8 cellular contexts compared by ENCODE assay signal in the genomic region with DNA sequence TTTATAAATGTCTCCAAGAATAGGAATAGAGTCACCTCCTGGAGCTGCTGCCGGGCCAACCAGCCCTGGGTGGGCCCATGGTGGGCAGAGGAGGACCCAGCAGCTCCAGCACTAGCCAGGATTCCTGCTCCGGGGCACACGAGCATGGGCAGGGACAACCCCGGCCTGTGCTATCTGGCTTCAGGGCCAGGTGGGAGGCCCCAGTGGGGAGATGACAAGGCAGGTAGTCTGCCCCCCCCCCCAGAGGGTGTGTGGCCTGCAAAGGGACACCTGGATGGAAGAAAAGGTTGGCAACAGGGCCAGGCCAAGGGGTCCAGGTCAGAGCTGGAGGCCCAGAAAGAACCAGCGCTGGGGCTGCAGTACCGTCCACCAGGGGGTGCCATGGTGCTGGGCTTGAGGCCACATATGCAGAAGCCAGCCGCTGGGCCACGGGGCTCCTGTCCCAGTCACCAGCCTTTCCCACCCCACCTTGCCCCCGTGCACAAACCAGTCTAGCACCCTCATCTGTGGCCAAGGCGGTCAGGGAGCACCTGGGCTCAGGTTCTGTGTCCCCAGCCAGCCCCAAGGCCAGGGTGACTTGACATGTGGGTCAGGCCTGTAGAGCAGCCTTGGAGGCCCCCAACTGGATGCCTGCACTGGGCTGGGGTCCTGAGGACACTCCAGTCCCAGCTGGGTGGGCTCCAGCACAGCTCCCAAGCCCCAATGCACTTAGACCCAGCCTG. TPM values are rescaled to one million over a fixed set of nuclear protein-coding genes. Genes with fewer than 3 reads are reported as not detected.
DNase-seq lines count a peak whose midpoint lies in the region; ATAC-seq, FAIRE-seq and TF ChIP-seq lines count a peak whose summit lies in the region.

No MANE protein-coding gene starts in this region.

- 0% methylated on average over 5 of the region's 10 CpGs for WGBS in A549 (ENCODE audit: missing lambda C conversion rate)
- WGBS in endodermal cell (ENCODE audit: insufficient coverage in 1 of 2, insufficient read length in 1 of 2), 2 experiments = 10 to 42% methylated on average over 6 to 10 of the region's 10 CpGs

- DNase-seq in A549 (ENCODE audit: low read depth in 1 of 2, low spot score in 1 of 2) = peak; percentile 58 to 62
- peak; percentile 86 for DNase-seq in GM19239 (ENCODE audit: insufficient read length, low spot score)
- peak; percentile 10 for DNase-seq in NCI-H774 (lab: John Stamatoyannopoulos, UW)
- peak; percentile 58 for DNase-seq in activated CD8-positive, alpha-beta memory T cell treated with anti-CD3 and anti-CD28 coated beads, Interleukin-2, amount 50 U/mL, for 24 hours (ENCODE audit: extremely low read depth)
- peak; percentile 97 for DNase-seq in endodermal cell
- peak; percentile 83 to 84 for DNase-seq in stimulated activated CD8-positive, alpha-beta memory T cell treated with anti-CD3 and anti-CD28 coated beads, Interleukin-2, amount 100 ng/mL, for 48 hours (ENCODE audit: low read depth in 2 of 2)

- no peak overlapping the region for H3K4me3 Mint-ChIP-seq in endodermal cell

- no peak for TF ChIP-seq EP300 in A549 (IDR thresholded peaks at IDR 0.05)

- no peaks in the 10 kb centered on the region for H3K27me3 ChIP-seq in endodermal cell (ENCODE audit: control insufficient read depth, insufficient read depth, low read length, poor library complexity, severe bottlenecking)
- H3K27me3 ChIP-seq in mononuclear cell (ENCODE audit: insufficient read depth, low read length) = no peaks in the 10 kb centered on the region

- FAIRE-seq in A549 (lab: Jason Lieb, UNC) = no peak
- FAIRE-seq in GM19239 (lab: Jason Lieb, UNC) = peak; percentile 77

- POLR2A ChIA-PET in A549 (lab: Yijun Ruan, JAX) = interaction anchor here (1.3 kb wide), 1 partner anchor 73 kb away, joined by 7 read pairs; no protein-coding TSS in a partner anchor

- no peak for TF ChIP-seq POLR2A in A549 (IDR thresholded peaks at IDR 0.05; ENCODE audit: low read length)

- H3K4me1 Mint-ChIP-seq in endodermal cell = no peaks in the 10 kb centered on the region

- H3K9me3 Mint-ChIP-seq in endodermal cell = no peaks in the 10 kb centered on the region

- no peak overlapping the region for H3K9ac ChIP-seq in endodermal cell (ENCODE audit: extremely low read depth, low read length, poor library complexity, severe bottlenecking)

- no peak overlapping the region for H3K27ac Mint-ChIP-seq in endodermal cell

- TF ChIP-seq CTCF in A549 (IDR thresholded peaks at IDR 0.05) (peak; percentile 81), endodermal cell (conservative IDR thresholded peaks at IDR 0.05) (peak; percentile 93)

- CTCF ChIA-PET in A549 (lab: Yijun Ruan, JAX) = interaction anchor here (0.6 to 30.6 kb wide), 66 partner anchors 8 to 716 kb away, joined by 3 to 903 read pairs (median 4); partner anchors contain the start of gene TSSC4

- H3K27ac ChIP-seq in A549 (no peak overlapping the region), endodermal cell (ENCODE audit: low read depth, low read length) (no peak overlapping the region)

- H3K36me3 Mint-ChIP-seq in endodermal cell (ENCODE audit: low read depth) = no peaks in the 10 kb centered on the region

- H3K4me1 ChIP-seq in A549 (no peaks in the 10 kb centered on the region), endodermal cell (ENCODE audit: control insufficient read depth, insufficient read depth, low read length) (no peaks in the 10 kb centered on the region), mononuclear cell (ENCODE audit: insufficient read depth, low read length) (peaks cover 59% of the 10 kb centered on the region)

- no peak overlapping the region for H3K4me2 ChIP-seq in A549

- H3K9me3 ChIP-seq in A549 = no peaks in the 10 kb centered on the region
- H3K9me3 ChIP-seq in endodermal cell (ENCODE audit: control insufficient read depth, low read length) = no peaks in the 10 kb centered on the region
- H3K9me3 ChIP-seq in mononuclear cell (ENCODE audit: low read depth, low read length) = no peaks in the 10 kb centered on the region

- TF ChIP-seq RAD21 in A549 (conservative IDR thresholded peaks at IDR 0.05 in 1 of 2, IDR thresholded peaks at IDR 0.05 in 1 of 2) = peak; percentile 92 to 93

- ATAC-seq in A549 (peak; percentile 77 to 92), GM18868 (IDR thresholded peaks at IDR 0.05; ENCODE audit: unreplicated experiment) (no peak)

- H3K27me3 Mint-ChIP-seq in endodermal cell (ENCODE audit: insufficient read depth) = no peaks in the 10 kb centered on the region

- H3K4me3 ChIP-seq in A549 = no peak overlapping the region
- H3K4me3 ChIP-seq in endodermal cell (ENCODE audit: low read length) = no peak overlapping the region
- peak overlapping the region; percentile 13 for H3K4me3 ChIP-seq in mononuclear cell (ENCODE audit: low read length)

- no peaks in the 10 kb centered on the region for H3K36me3 ChIP-seq in endodermal cell (ENCODE audit: control insufficient read depth, insufficient read depth, low read length)

TF ChIP-seq in A549, 52 proteins besides CTCF, POLR2A, EP300 and RAD21:
- TF ChIP-seq SMC3 (IDR thresholded peaks at IDR 0.05) (peak; percentile 97), CHD2 (IDR thresholded peaks at IDR 0.05; ENCODE audit: low read length, partially characterized antibody) (no peak), EHMT2 (IDR thresholded peaks at IDR 0.05; ENCODE audit: low read depth) (no peak), HEYL (CRISPR knock-in tag; IDR thresholded peaks at IDR 0.05) (no peak), ESRRA (IDR thresholded peaks at IDR 0.05; ENCODE audit: borderline replicate concordance, low read length) (no peak)

RNA-seq across cellular contexts. Expression of gene TSPAN32, which starts 3.5 kb away (rescaled TPM):
- polyA plus RNA-seq in A549 (2011; rRNA removed) (not detected in 2 replicates), A549 (2017; fragmentation: RNase III; extraction: RNeasy Plus Mini Kit Qiagen cat#74134 plus additional on column Dnase treatment) (not detected in 3 replicates)
- polyA plus RNA-seq in A549 (2012; cell fraction: cytosol; rRNA removed) = not detected in 2 replicates
- polyA plus RNA-seq in A549 (2012; cell fraction: nucleus; rRNA removed) = not detected in 2 replicates
- not detected in 2 replicates for polyA minus RNA-seq in A549 (2011; rRNA and poly(A)+ RNA removed)
- total RNA-seq in endodermal cell (not detected), mononuclear cell (21.6 TPM)
- polyA plus RNA-seq in endodermal cell (2013, experiment 1 of 2) = not detected
- 0.70 TPM for polyA plus RNA-seq in endodermal cell (2013, experiment 2 of 2)

RNA-seq across cellular contexts. Expression of gene C11orf21, which starts 3.6 kb away (rescaled TPM):
- polyA plus RNA-seq in A549 (2011; rRNA removed) (not detected in 2 replicates), A549 (2017; fragmentation: RNase III; extraction: RNeasy Plus Mini Kit Qiagen cat#74134 plus additional on column Dnase treatment) (not detected in 3 replicates)
- not detected in 2 replicates for polyA plus RNA-seq in A549 (2012; cell fraction: cytosol; rRNA removed)
- polyA plus RNA-seq in A549 (2012; cell fraction: nucleus; rRNA removed) = not detected in 2 replicates
- not detected in 2 replicates for polyA minus RNA-seq in A549 (2011; rRNA and poly(A)+ RNA removed)
- total RNA-seq in endodermal cell (under 1 TPM in 1 of 2 donors, not detected in 1; 0.20 TPM), mononuclear cell (17.3 TPM)
- polyA plus RNA-seq in endodermal cell (2013, experiment 1 of 2) = not detected
- polyA plus RNA-seq in endodermal cell (2013, experiment 2 of 2) = not detected

RNA-seq across cellular contexts. Expression of gene ASCL2, which starts 34.9 kb away (rescaled TPM):
- polyA plus RNA-seq in A549 (2011; rRNA removed) (not detected in 2 replicates), A549 (2017; fragmentation: RNase III; extraction: RNeasy Plus Mini Kit Qiagen cat#74134 plus additional on column Dnase treatment) (not detected in 3 replicates)
- polyA plus RNA-seq in A549 (2012; cell fraction: cytosol; rRNA removed) = 0.01 TPM in 1 of 2 replicates, not detected in the other
- polyA plus RNA-seq in A549 (2012; cell fraction: nucleus; rRNA removed) = not detected in 2 replicates
- not detected in 2 replicates for polyA minus RNA-seq in A549 (2011; rRNA and poly(A)+ RNA removed)
- total RNA-seq in endodermal cell (not detected), mononuclear cell (2.3 TPM)
- polyA plus RNA-seq in endodermal cell (2013, experiment 1 of 2) = 1.2 TPM
- polyA plus RNA-seq in endodermal cell (2013, experiment 2 of 2) = 1.1 TPM

Comparison
In these comparisons a context has a peak if more than half of its experiments do, and no peak if none do; other contexts are left out.
1. DNase-seq: peak in every context shown above with its lines; median percentile 97 in endodermal cell; 86 in GM19239; 84 in stimulated activated CD8-positive, alpha-beta memory T cell treated with anti-CD3 and anti-CD28 coated beads, Interleukin-2, amount 100 ng/mL, for 48 hours; 60 in A549; 58 in activated CD8-positive, alpha-beta memory T cell treated with anti-CD3 and anti-CD28 coated beads, Interleukin-2, amount 50 U/mL, for 24 hours; 10 in NCI-H774.
2. RNA of gene TSPAN32, which starts 3.5 kb away (total RNA-seq): 21.6 TPM in mononuclear cell (single experiment); not detected in endodermal cell; every median in the first group is over 10 times any median in the second.
3. RNA of gene C11orf21, which starts 3.6 kb away (total RNA-seq): 17.3 TPM in mononuclear cell (single experiment); 0.20 TPM in endodermal cell; every median in the first group is over 10 times any median in the second.